In genomic region chr16:23434380-23434779, GRCh38 we compare ENCODE assay signal across 8 cellular contexts. TPM values are rescaled to one million over a fixed set of nuclear protein-coding genes. Genes with fewer than 3 reads are reported as not detected.
A peak's percentile ranks its signal among the peaks of the same experiment; 100 is the strongest.
DNase-seq lines count a peak whose midpoint lies in the region; TF ChIP-seq lines count a peak whose summit lies in the region.

No MANE protein-coding gene starts in this region.

- H3K4me2 ChIP-seq in H9 (ENCODE audit: insufficient read depth, insufficient read length, low read length), result no peak overlapping the region
- no peak overlapping the region for H3K4me2 ChIP-seq in hepatocyte

- no peak overlapping the region for H2AK5ac ChIP-seq in H9 (ENCODE audit: insufficient read length, low read length)

- H3K4me3 ChIP-seq in hepatocyte (no peak overlapping the region), spleen (no peak overlapping the region)

- H2BK5ac ChIP-seq in H9 (ENCODE audit: insufficient read length, low read length), result no peak overlapping the region

- H3K9ac ChIP-seq in H9 (ENCODE audit: extremely low read depth, insufficient read length, low read length), result no peak overlapping the region

- no peaks in the 10 kb centered on the region for H4K20me1 ChIP-seq in H9 (ENCODE audit: control insufficient read depth, insufficient read depth, insufficient read length)
- no peaks in the 10 kb centered on the region for H4K20me1 ChIP-seq in hepatocyte (ENCODE audit: insufficient read depth, poor library complexity, severe bottlenecking)

- H3K18ac ChIP-seq in H9 (ENCODE audit: insufficient read length, low read depth, low read length), result no peak overlapping the region

- no peak overlapping the region for H3K14ac ChIP-seq in H9 (ENCODE audit: insufficient read depth, low read length)

- H3K27me3 Mint-ChIP-seq in H9 (ENCODE audit: low read depth), result no peaks in the 10 kb centered on the region
- H3K27me3 Mint-ChIP-seq in activated naive CD4-positive, alpha-beta T cell treated with anti-CD3 and anti-CD28 coated beads, Interleukin-2, amount 10 ng/mL, durations not matched to agents 7 days and 5 days, result no peaks in the 10 kb centered on the region

- H3K4ac ChIP-seq in H9 (ENCODE audit: low read depth, low read length), result no peak overlapping the region

- H4K5ac ChIP-seq in H9 (ENCODE audit: insufficient read length, low read depth, low read length), result no peak overlapping the region

- no peak overlapping the region for H2BK120ac ChIP-seq in H9 (ENCODE audit: low read depth, low read length, poor library complexity, severe bottlenecking)

- CTCF ChIA-PET in activated naive CD4-positive, alpha-beta T cell treated with anti-CD3 and anti-CD28 coated beads, Interleukin-2, amount 10 ng/mL, durations not matched to agents 7 days and 5 days (lab: Charles Lee), result interaction anchor here (0.7 to 5.5 kb wide), 27 partner anchors 9 to 536 kb away, joined by 3 to 89 read pairs (median 4); partner anchors contain the start of genes COG7 and SCNN1G

- no peaks in the 10 kb centered on the region for H3K9me3 ChIP-seq in H9 (ENCODE audit: control insufficient read depth, low read depth, low read length)
- H3K9me3 ChIP-seq in hepatocyte (ENCODE audit: low read depth), result no peaks in the 10 kb centered on the region
- no peaks in the 10 kb centered on the region for H3K9me3 ChIP-seq in spleen

- peaks cover 2% of the 10 kb centered on the region for H3K23me2 ChIP-seq in H9 (ENCODE audit: insufficient read length, low read depth, low read length, poor library complexity, severe bottlenecking)

- WGBS in H9 (ENCODE audit: extremely low coverage, insufficient read length, low lambda C conversion rate), result no CpG with 5 or more reads among the region's 6 CpGs
- WGBS in hepatocyte (ENCODE audit: low lambda C conversion rate, missing lambda C conversion rate), result 26% methylated on average over 6 of the region's 6 CpGs
- WGBS in spleen, 5 donors, result 34 to 51% (median 44%) methylated on average over 6 of the region's 6 CpGs

- DNase-seq in D341Med (ENCODE audit: low spot score), result peak; percentile 60
- no peak for DNase-seq in H9
- DNase-seq in NCI-H345 treated with DMSO at 0.1 percent for 48 hours (lab: John Stamatoyannopoulos, UW; ENCODE audit: unreplicated experiment), result peak; percentile 54
- DNase-seq in amniotic epithelial cell (ENCODE audit: low read depth), result peak; percentile 64
- peak; percentile 78 for DNase-seq in hepatocyte (ENCODE audit: low spot score)
- DNase-seq in spleen, result no peak
- DNase-seq in activated naive CD4-positive, alpha-beta T cell treated with anti-CD3 and anti-CD28 coated beads, Interleukin-2, amount 10 ng/mL, durations not matched to agents 7 days and 5 days, result no peak
- no peak for DNase-seq in activated CD4-positive, alpha-beta T cell treated with anti-CD3 and anti-CD28 coated beads for 1 hour

- no peak overlapping the region for H4K91ac ChIP-seq in H9 (ENCODE audit: insufficient read length, low read depth, low read length)

- H3K23ac ChIP-seq in H9 (ENCODE audit: insufficient read length, low read depth, low read length), result no peak overlapping the region

- no peak for TF ChIP-seq POLR2A in spleen (IDR thresholded peaks at IDR 0.05)

- no peaks in the 10 kb centered on the region for H3K4me1 Mint-ChIP-seq in H9
- peaks cover 3% of the 10 kb centered on the region for H3K4me1 Mint-ChIP-seq in activated naive CD4-positive, alpha-beta T cell treated with anti-CD3 and anti-CD28 coated beads, Interleukin-2, amount 10 ng/mL, durations not matched to agents 7 days and 5 days

- H3K79me2 ChIP-seq in H9 (ENCODE audit: insufficient read depth, low read length) (no peaks in the 10 kb centered on the region), hepatocyte (no peaks in the 10 kb centered on the region)

- H3K56ac ChIP-seq in H9 (ENCODE audit: insufficient read length, low read depth, low read length), result no peak overlapping the region

- H3K9me2 ChIP-seq in hepatocyte (replicated peaks; ENCODE audit: insufficient read depth), result no peaks in the 10 kb centered on the region

- no peak overlapping the region for H3K27ac ChIP-seq in H9 (ENCODE audit: insufficient read length, low read depth, low read length)
- no peak overlapping the region for H3K27ac ChIP-seq in hepatocyte
- H3K27ac ChIP-seq in spleen, result no peak overlapping the region

- no peak overlapping the region for H3K4me3 Mint-ChIP-seq in H9
- H3K4me3 Mint-ChIP-seq in activated naive CD4-positive, alpha-beta T cell treated with anti-CD3 and anti-CD28 coated beads, Interleukin-2, amount 10 ng/mL, durations not matched to agents 7 days and 5 days, result no peak overlapping the region

- no peak overlapping the region for H3T11ph ChIP-seq in H9 (ENCODE audit: low read length)

- H2BK20ac ChIP-seq in H9 (ENCODE audit: low read depth, low read length, poor library complexity, severe bottlenecking), result no peak overlapping the region

- no peak overlapping the region for H3K27ac Mint-ChIP-seq in H9
- no peak overlapping the region for H3K27ac Mint-ChIP-seq in activated naive CD4-positive, alpha-beta T cell treated with anti-CD3 and anti-CD28 coated beads, Interleukin-2, amount 10 ng/mL, durations not matched to agents 7 days and 5 days

- H2AFZ ChIP-seq in H9 (ENCODE audit: low read length) (no peak overlapping the region), hepatocyte (no peak overlapping the region)

- H2BK12ac ChIP-seq in H9 (ENCODE audit: insufficient read length, low read depth, low read length), result no peak overlapping the region

- no peaks in the 10 kb centered on the region for H3K79me1 ChIP-seq in H9 (ENCODE audit: insufficient read depth, low read depth, low read length, poor library complexity, severe bottlenecking)

- no peaks in the 10 kb centered on the region for H3K27me3 ChIP-seq in H9 (ENCODE audit: insufficient read depth, low read length)
- no peaks in the 10 kb centered on the region for H3K27me3 ChIP-seq in hepatocyte
- no peaks in the 10 kb centered on the region for H3K27me3 ChIP-seq in spleen (replicated peaks in 1 of 7)

- H2BK15ac ChIP-seq in H9 (ENCODE audit: low read depth, low read length), result no peak overlapping the region

- intact Hi-C loops in spleen (cut with DNase I; ENCODE audit: low total_unique reads), result loop anchor here (5.0 kb wide), 1 partner anchor 252 kb away; the partner anchor contains the start of gene SCNN1G

- H3K9me3 Mint-ChIP-seq in H9, result no peaks in the 10 kb centered on the region; a peak in 1 of 5 replicates
- H3K9me3 Mint-ChIP-seq in activated naive CD4-positive, alpha-beta T cell treated with anti-CD3 and anti-CD28 coated beads, Interleukin-2, amount 10 ng/mL, durations not matched to agents 7 days and 5 days, result no peaks in the 10 kb centered on the region

- TF ChIP-seq CTCF in H9 (conservative IDR thresholded peaks at IDR 0.05), result peak; percentile 92
- peak; percentile 84 for TF ChIP-seq CTCF in hepatocyte (IDR thresholded peaks at IDR 0.05; ENCODE audit: poor library complexity)
- TF ChIP-seq CTCF in spleen (IDR thresholded peaks at IDR 0.05 in 8 of 11, conservative IDR thresholded peaks at IDR 0.05 in 3 of 11), result peak; percentile 69 to 90 (median 83)

- no peak overlapping the region for H4K8ac ChIP-seq in H9 (replicated peaks; ENCODE audit: insufficient read length, low read depth, low read length)

- H3K36me3 ChIP-seq in hepatocyte (replicated peaks; ENCODE audit: insufficient read depth, low read depth) (peaks cover 5% of the 10 kb centered on the region), spleen (peaks cover 0 to 89% (median 57%) of the 10 kb centered on the region in 6 donors)

- H3K4me1 ChIP-seq in H9 (ENCODE audit: insufficient read depth, low read length) (no peaks in the 10 kb centered on the region), hepatocyte (ENCODE audit: insufficient read depth) (no peaks in the 10 kb centered on the region), spleen (peaks cover 0 to 22% (median 9%) of the 10 kb centered on the region in 6 donors)

- H3K36me3 Mint-ChIP-seq in H9 (ENCODE audit: insufficient read depth in 1 of 3, low read depth in 3 of 3), result peaks cover 13 to 51% (median 40%) of the 10 kb centered on the region in 3 experiments; a peak in 6 of 7 replicates
- H3K36me3 Mint-ChIP-seq in activated naive CD4-positive, alpha-beta T cell treated with anti-CD3 and anti-CD28 coated beads, Interleukin-2, amount 10 ng/mL, durations not matched to agents 7 days and 5 days, result peaks cover 30% of the 10 kb centered on the region

RNA-seq across cellular contexts. Expression of gene COG7, which starts 18.6 kb away (rescaled TPM):
- total RNA-seq in H9 (2021) (17.5 and 17.9 TPM in 2 replicates), hepatocyte (11.8 and 15.4 TPM in 2 replicates), spleen (10 to 100 TPM; 15.9 to 25.5 (median 19.9) TPM)
- polyA plus RNA-seq in hepatocyte (13.5 and 14.7 TPM in 2 replicates), spleen (10 to 100 TPM in 2 of 3 donors, 1 to 10 TPM in 1; 9.6 to 17.5 (median 17.0) TPM)

Comparison
In these comparisons a context has a peak if more than half of its experiments do, and no peak if none do; other contexts are left out.
1. DNase-seq: peak in D341Med (single experiment), NCI-H345 treated with DMSO at 0.1 percent for 48 hours (single experiment), amniotic epithelial cell (single experiment) and hepatocyte (single experiment); none in H9 (single experiment), spleen (single experiment), activated naive CD4-positive, alpha-beta T cell treated with anti-CD3 and anti-CD28 coated beads, Interleukin-2, amount 10 ng/mL, durations not matched to agents 7 days and 5 days (single experiment) and activated CD4-positive, alpha-beta T cell treated with anti-CD3 and anti-CD28 coated beads for 1 hour (single experiment).
2. Peak in every context shown above with its lines, with median percentiles within 50 percentile points of each other: CTCF ChIP-seq.